Comparison of ENCODE assay signal across 8 cellular contexts in genomic region chr6:83192871-83193746, GRCh38. TPM values are rescaled to one million over a fixed set of nuclear protein-coding genes. Genes with fewer than 3 reads are reported as not detected.
DNase-seq lines count a peak whose midpoint lies in the region; ATAC-seq and TF ChIP-seq lines count a peak whose summit lies in the region.

Gene PGM3, minus strand, starts transcription at chr6:83193265. Its CDS starts 2,253 bp downstream, at chr6:83191012.
Gene RWDD2A, plus strand, starts transcription at chr6:83193357. Its CDS starts 1,095 bp downstream, at chr6:83194452.

- intact Hi-C loops in CD4-positive, alpha-beta memory T cell (cut with micrococcal nuclease), result loop anchor here (1.0 to 5.0 kb wide), 4 partner anchors 22 to 1034 kb away; partner anchors contain the start of genes CEP162, CYB5R4 and DOP1A

- H3K36me3 ChIP-seq in CD4-positive, alpha-beta memory T cell (ENCODE audit: insufficient read depth, low read length), result no peaks in the 10 kb centered on the region
- H3K36me3 ChIP-seq in lung (ENCODE audit: control insufficient read depth in 2 of 2, insufficient read depth in 2 of 2, low read length in 2 of 2), result peaks cover 2 to 6% of the 10 kb centered on the region in 2 donors

- POLR2A ChIA-PET in CD4-positive, alpha-beta memory T cell (lab: Charles Lee; ENCODE audit: partially characterized antibody), result interaction anchor here (0.8 to 2.1 kb wide), 4 partner anchors 11 to 946 kb away, joined by 3 to 11 read pairs (median 6); partner anchors contain the start of genes DOP1A and IBTK
- POLR2A ChIA-PET in activated CD8-positive, alpha-beta T cell treated with anti-CD3 and anti-CD28 coated beads, Interleukin-2, amount 10 ng/mL, durations not matched to agents 7 days and 5 days (lab: Charles Lee), result no interaction called here

- H3K27ac ChIP-seq in CD4-positive, alpha-beta memory T cell (ENCODE audit: low read depth, low read length), result peak within 1 kb of the TSS; percentile 88
- peak within 1 kb of the TSS; percentile 74 to 91 for H3K27ac ChIP-seq in lung (ENCODE audit: low read depth in 1 of 2, low read length in 1 of 2)

- H3K4me3 ChIP-seq in CD4-positive, alpha-beta memory T cell (ENCODE audit: low read length in 2 of 2), result peak within 1 kb of the TSS; percentile 65 to 71
- H3K4me3 ChIP-seq in lung, result peak within 1 kb of the TSS; percentile 95

- peaks cover 3 to 22% of the 10 kb centered on the region in 2 donors for H3K36me3 Mint-ChIP-seq in CD4-positive, alpha-beta memory T cell
- H3K36me3 Mint-ChIP-seq in activated CD8-positive, alpha-beta T cell treated with anti-CD3 and anti-CD28 coated beads, Interleukin-2, amount 10 ng/mL, durations not matched to agents 7 days and 5 days (ENCODE audit: low read depth), result peaks cover 7% of the 10 kb centered on the region

- H3K4me1 Mint-ChIP-seq in CD4-positive, alpha-beta memory T cell, result peaks cover 32 to 66% (median 49%) of the 10 kb centered on the region in 4 donors
- H3K4me1 Mint-ChIP-seq in activated CD8-positive, alpha-beta T cell treated with anti-CD3 and anti-CD28 coated beads, Interleukin-2, amount 10 ng/mL, durations not matched to agents 7 days and 5 days (ENCODE audit: low read depth), result peaks cover 20% of the 10 kb centered on the region

- H3K27ac Mint-ChIP-seq in CD4-positive, alpha-beta memory T cell, result peak within 1 kb of the TSS; percentile 87 to 99 (median 98)
- peak within 1 kb of the TSS; percentile 88 for H3K27ac Mint-ChIP-seq in activated CD8-positive, alpha-beta T cell treated with anti-CD3 and anti-CD28 coated beads, Interleukin-2, amount 10 ng/mL, durations not matched to agents 7 days and 5 days

- H3K9me3 Mint-ChIP-seq in CD4-positive, alpha-beta memory T cell, result no peaks in the 10 kb centered on the region
- H3K9me3 Mint-ChIP-seq in activated CD8-positive, alpha-beta T cell treated with anti-CD3 and anti-CD28 coated beads, Interleukin-2, amount 10 ng/mL, durations not matched to agents 7 days and 5 days (ENCODE audit: insufficient read depth), result no peaks in the 10 kb centered on the region

- peak; percentile 87 to 90 (median 90) for DNase-seq in CD4-positive, alpha-beta memory T cell
- DNase-seq in NCI-H82 treated with DMSO at 0.1 percent for 48 hours (lab: John Stamatoyannopoulos, UW; ENCODE audit: unreplicated experiment) (peak; percentile 62), ecto neural progenitor cell (ENCODE audit: low spot score) (peak; percentile 93), lung (ENCODE audit: low spot score) (peak; percentile 90)
- DNase-seq in activated CD8-positive, alpha-beta T cell treated with anti-CD3 and anti-CD28 coated beads, Interleukin-2, amount 10 ng/mL, durations not matched to agents 7 days and 5 days, result peak; percentile 90
- peak; percentile 71 to 85 (median 75) for DNase-seq in stimulated activated CD4-positive, alpha-beta T cell treated with anti-CD3 and anti-CD28 coated beads, TNF-alpha, amount 100 ng/mL, for 24 hours (ENCODE audit: low read depth in 3 of 3)

- H3K27me3 ChIP-seq in CD4-positive, alpha-beta memory T cell (ENCODE audit: insufficient read depth, low read length), result no peaks in the 10 kb centered on the region
- no peaks in the 10 kb centered on the region for H3K27me3 ChIP-seq in lung (ENCODE audit: control insufficient read depth, insufficient read depth)

- WGBS in lung, 2 donors, result 0 to 1% methylated on average over 79 to 88 of the region's 88 CpGs

- CTCF ChIA-PET in CD4-positive, alpha-beta memory T cell (lab: Charles Lee; ENCODE audit: partially characterized antibody), result interaction anchor here (4.0 to 12.0 kb wide), 2 partner anchors 22 to 127 kb away, joined by 12 to 108 read pairs; partner anchors contain the start of genes DOP1A and UBE3D
- CTCF ChIA-PET in activated CD8-positive, alpha-beta T cell treated with anti-CD3 and anti-CD28 coated beads, Interleukin-2, amount 10 ng/mL, durations not matched to agents 7 days and 5 days (lab: Charles Lee), result interaction anchor here (1.5 to 10.7 kb wide), 2 partner anchors 22 to 127 kb away, joined by 5 to 105 read pairs; partner anchors contain the start of genes DOP1A and UBE3D

- ATAC-seq in GM19438 (IDR thresholded peaks at IDR 0.05; ENCODE audit: low read depth, unreplicated experiment), result peak; percentile 95
- peak; percentile 97 for ATAC-seq in HG03565 (IDR thresholded peaks at IDR 0.05; ENCODE audit: unreplicated experiment)
- peak; percentile 98 for ATAC-seq in activated CD8-positive, alpha-beta T cell treated with anti-CD3 and anti-CD28 coated beads, Interleukin-2, amount 10 ng/mL, durations not matched to agents 7 days and 5 days
- peak; percentile 98 for ATAC-seq in lung (ENCODE audit: insufficient read depth, low FRiP score)

- peak within 1 kb of the TSS; percentile 96 to 99 (median 98) for H3K4me3 Mint-ChIP-seq in CD4-positive, alpha-beta memory T cell
- H3K4me3 Mint-ChIP-seq in activated CD8-positive, alpha-beta T cell treated with anti-CD3 and anti-CD28 coated beads, Interleukin-2, amount 10 ng/mL, durations not matched to agents 7 days and 5 days, result peak within 1 kb of the TSS; percentile 90

- H3K27me3 Mint-ChIP-seq in CD4-positive, alpha-beta memory T cell, result no peaks in the 10 kb centered on the region
- peaks cover 6% of the 10 kb centered on the region for H3K27me3 Mint-ChIP-seq in activated CD8-positive, alpha-beta T cell treated with anti-CD3 and anti-CD28 coated beads, Interleukin-2, amount 10 ng/mL, durations not matched to agents 7 days and 5 days (ENCODE audit: low read depth)

- no peak for TF ChIP-seq CTCF in lung (IDR thresholded peaks at IDR 0.05; ENCODE audit: control extremely low read depth, extremely low read depth)

- no peaks in the 10 kb centered on the region for H3K9me3 ChIP-seq in CD4-positive, alpha-beta memory T cell (ENCODE audit: control insufficient read depth in 1 of 2, low read length in 2 of 2)
- H3K9me3 ChIP-seq in lung (ENCODE audit: control insufficient read depth in 2 of 2, insufficient read depth in 1 of 2, low read length in 1 of 2), result no peaks in the 10 kb centered on the region

- H3K4me1 ChIP-seq in CD4-positive, alpha-beta memory T cell (ENCODE audit: insufficient read depth, low read length), result peaks cover 21% of the 10 kb centered on the region
- peaks cover 2 to 4% of the 10 kb centered on the region in 2 donors for H3K4me1 ChIP-seq in lung (ENCODE audit: control insufficient read depth in 2 of 2, insufficient read depth in 2 of 2, low read length in 2 of 2)

RNA-seq across cellular contexts. Expression of gene PGM3, which starts in this region (rescaled TPM):
- total RNA-seq in CD4-positive, alpha-beta memory T cell, result 10 to 100 TPM; 35.9 to 39.9 TPM
- 1 to 10 TPM; 2.3 to 8.4 TPM for polyA plus RNA-seq in CD4-positive, alpha-beta memory T cell
- total RNA-seq in activated CD8-positive, alpha-beta T cell treated with anti-CD3 and anti-CD28 coated beads, Interleukin-2, amount 10 ng/mL, durations not matched to agents 7 days and 5 days, result 1 to 10 TPM; 9.3 to 10.0 TPM
- total RNA-seq in lung, result 10 to 100 TPM; 42.6 to 57.9 TPM
- polyA plus RNA-seq in lung, result 10 to 100 TPM; 10.0 to 18.0 TPM

RNA-seq across cellular contexts. Expression of gene RWDD2A, which starts in this region (rescaled TPM):
- total RNA-seq in CD4-positive, alpha-beta memory T cell, result 1 to 10 TPM; 5.0 to 5.2 TPM
- polyA plus RNA-seq in CD4-positive, alpha-beta memory T cell, result 1 to 10 TPM; 2.0 to 2.1 TPM
- total RNA-seq in activated CD8-positive, alpha-beta T cell treated with anti-CD3 and anti-CD28 coated beads, Interleukin-2, amount 10 ng/mL, durations not matched to agents 7 days and 5 days, result under 1 TPM; 0.57 to 0.87 TPM
- 1 to 10 TPM; 2.8 to 3.6 TPM for total RNA-seq in lung
- 1 to 10 TPM; 1.8 to 2.5 TPM for polyA plus RNA-seq in lung

Comparison
In these comparisons a context has a peak if more than half of its experiments do, and no peak if none do; other contexts are left out.
1. Peak in every context shown above with its lines: DNase-seq, ATAC-seq, H3K4me3 ChIP-seq and H3K27ac ChIP-seq.